8 cellular contexts compared by ENCODE assay signal in genomic region chr20:10217517-10218410, GRCh38. TPM values are rescaled to one million over a fixed set of nuclear protein-coding genes. Genes with fewer than 3 reads are reported as not detected.
DNase-seq lines count a peak whose midpoint lies in the region; ATAC-seq lines count a peak whose summit lies in the region.

No MANE protein-coding gene starts in this region.

- peak; percentile 80 to 81 for ATAC-seq in activated T-cell treated with anti-CD3 and anti-CD28 coated beads, Interleukin-2, amount 50 U/mL, for 72 hours (replicated peaks in 1 of 2)
- ATAC-seq in GM18873 (IDR thresholded peaks at IDR 0.05; ENCODE audit: low FRiP score, unreplicated experiment) (no peak), GM21737 (IDR thresholded peaks at IDR 0.05; ENCODE audit: unreplicated experiment) (no peak)

- DNase-seq in DMS153 (lab: John Stamatoyannopoulos, UW): peak; percentile 87
- peak; percentile 94 for DNase-seq in NCI-H146 (lab: John Stamatoyannopoulos, UW)
- peak; percentile 60 to 71 for DNase-seq in activated T-cell treated with anti-CD3 and anti-CD28 coated beads, Interleukin-2, amount 50 U/mL, for 72 hours
- DNase-seq in glomerular visceral epithelial cell (ENCODE audit: extremely low spot score): peak; percentile 37
- peak; percentile 74 for DNase-seq in occipital lobe (lab: John Stamatoyannopoulos, UW)
- no peak for DNase-seq in 8988T

- peaks cover 5 to 6% of the 10 kb centered on the region in 2 donors for H3K36me3 Mint-ChIP-seq in activated T-cell treated with anti-CD3 and anti-CD28 coated beads, Interleukin-2, amount 50 U/mL, for 72 hours (ENCODE audit: insufficient read depth in 2 of 2)

- H3K27me3 Mint-ChIP-seq in activated T-cell treated with anti-CD3 and anti-CD28 coated beads, Interleukin-2, amount 50 U/mL, for 72 hours (ENCODE audit: low read depth): peaks cover 57% of the 10 kb centered on the region

- H3K9me3 Mint-ChIP-seq in activated T-cell treated with anti-CD3 and anti-CD28 coated beads, Interleukin-2, amount 50 U/mL, for 72 hours: peaks cover 1 to 2% of the 10 kb centered on the region in 2 donors

- peak overlapping the region; percentile 89 for H3K27ac Mint-ChIP-seq in activated T-cell treated with anti-CD3 and anti-CD28 coated beads, Interleukin-2, amount 50 U/mL, for 72 hours

- peaks cover 31% of the 10 kb centered on the region for H3K4me1 Mint-ChIP-seq in activated T-cell treated with anti-CD3 and anti-CD28 coated beads, Interleukin-2, amount 50 U/mL, for 72 hours (ENCODE audit: low read depth)

- peak overlapping the region; percentile 79 to 85 for H3K4me3 Mint-ChIP-seq in activated T-cell treated with anti-CD3 and anti-CD28 coated beads, Interleukin-2, amount 50 U/mL, for 72 hours

RNA-seq across cellular contexts. Expression of gene SNAP25, which starts 0.9 kb away (rescaled TPM):
- total RNA-seq in activated T-cell treated with anti-CD3 and anti-CD28 coated beads, Interleukin-2, amount 50 U/mL, for 72 hours: 1 to 10 TPM; 5.6 to 6.9 TPM
- 92.5 TPM for total RNA-seq in occipital lobe

Comparison
In these comparisons a context has a peak if more than half of its experiments do, and no peak if none do; other contexts are left out.
1. ATAC-seq: peak in activated T-cell treated with anti-CD3 and anti-CD28 coated beads, Interleukin-2, amount 50 U/mL, for 72 hours (2 of 2); none in GM18873 (single experiment) and GM21737 (single experiment).
2. RNA of gene SNAP25, which starts 0.9 kb away (total RNA-seq): 92.5 TPM in occipital lobe (single experiment); 5.6 to 6.9 TPM in activated T-cell treated with anti-CD3 and anti-CD28 coated beads, Interleukin-2, amount 50 U/mL, for 72 hours; every median in the first group is over 10 times any median in the second.